Comparison of ENCODE assay signal across 29 cellular contexts in the genomic region with DNA sequence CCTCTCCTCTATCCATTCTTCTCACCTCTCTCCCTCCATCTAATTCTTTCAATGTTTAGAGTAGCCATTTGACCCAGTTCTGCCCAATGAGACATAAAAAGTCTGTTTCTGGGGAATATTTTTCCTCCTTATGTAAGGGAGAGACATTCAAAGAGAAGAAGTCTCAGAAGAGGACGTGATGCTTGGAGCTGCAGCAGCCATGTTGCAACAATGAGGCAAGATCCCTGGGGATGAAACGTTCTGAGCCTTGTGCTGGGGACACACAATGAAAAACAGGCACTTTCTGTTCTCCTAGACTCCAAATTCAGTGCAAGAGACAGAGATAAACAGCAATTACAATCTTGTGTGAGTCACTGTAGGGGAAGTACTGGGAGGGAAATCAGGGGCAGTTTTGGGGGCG.
"Had no signal": no experiment of that assay in that cellular context is flagged by ENCODE, and none has a peak within 500 bp of the region (broad histone marks: within the 10 kb centered on the region; RNA-seq: fewer than 3 reads in every experiment).

No MANE protein-coding gene starts in this region.

- H3K27ac Mint-ChIP-seq: dendritic cell treated with granulocyte-macrophage colony-stimulating factor and Interleukin-4, amounts not matched to agents 40 ng/mL and 50 ng/mL, for 4 days; effector memory CD8-positive, alpha-beta T cell; endodermal cell had no signal

- H3K4me3 Mint-ChIP-seq: dendritic cell treated with granulocyte-macrophage colony-stimulating factor and Interleukin-4, amounts not matched to agents 40 ng/mL and 50 ng/mL, for 4 days; effector memory CD8-positive, alpha-beta T cell; endodermal cell had no signal

- ATAC-seq: effector memory CD8-positive, alpha-beta T cell; esophagus mucosa; foreskin keratinocyte; gastrocnemius medialis; gastroesophageal sphincter; heart left ventricle; heart right ventricle had no signal

- DNase-seq: colonic mucosa; cortex of kidney; dermis blood vessel endothelial cell; dorsolateral prefrontal cortex; effector CD4-positive, alpha-beta T cell; effector CD8-positive, alpha-beta T cell; effector memory CD4-positive, alpha-beta T cell; effector memory CD8-positive, alpha-beta T cell; endodermal cell; erythroblast; esophagus squamous epithelium; foreskin fibroblast; foreskin keratinocyte; foreskin melanocyte; gastrocnemius medialis; glutamatergic neuron; head of caudate nucleus; heart left ventricle; heart right ventricle had no signal

- H3K4me3 ChIP-seq: colonic mucosa, coronary artery, dorsolateral prefrontal cortex, esophagus muscularis mucosa, esophagus squamous epithelium, gastrocnemius medialis, gastroesophageal sphincter, heart left ventricle, heart right ventricle, hepatocyte had no signal

- H3K9me3 Mint-ChIP-seq: dendritic cell treated with granulocyte-macrophage colony-stimulating factor and Interleukin-4, amounts not matched to agents 40 ng/mL and 50 ng/mL, for 4 days; effector memory CD8-positive, alpha-beta T cell had no signal

- FAIRE-seq: endometrium, endothelial cell of umbilical vein, frontal cortex had no signal

- H3K4me2 ChIP-seq: hepatocyte had no signal

- H2AFZ ChIP-seq: hepatocyte had no signal

- H3K9me3 ChIP-seq: colonic mucosa, esophagus squamous epithelium, gastrocnemius medialis, heart left ventricle had no signal

- H3K36me3 ChIP-seq: colonic mucosa, esophagus muscularis mucosa, esophagus squamous epithelium, gastrocnemius medialis, gastroesophageal sphincter, heart left ventricle, heart right ventricle had no signal

- H3K27ac ChIP-seq: colonic mucosa, coronary artery, dorsolateral prefrontal cortex, epithelial cell of prostate, esophagus muscularis mucosa, esophagus squamous epithelium, foreskin keratinocyte, gastrocnemius medialis, gastroesophageal sphincter, heart left ventricle, heart right ventricle, hepatocyte had no signal

- H3K27me3 ChIP-seq: colonic mucosa, foreskin keratinocyte, hepatocyte had no signal

- H3K79me2 ChIP-seq: hepatocyte had no signal

- H3K4me1 ChIP-seq: colonic mucosa, esophagus muscularis mucosa, esophagus squamous epithelium, foreskin keratinocyte, gastrocnemius medialis, gastroesophageal sphincter, heart left ventricle, heart right ventricle had no signal
